In genomic region chr2:230893881-230894781, GRCh38 we compare ENCODE assay signal across 11 cellular contexts. TPM values are rescaled to one million over a fixed set of nuclear protein-coding genes. Genes with fewer than 3 reads are reported as not detected.
DNase-seq lines count a peak whose midpoint lies in the region; ATAC-seq, FAIRE-seq and TF ChIP-seq lines count a peak whose summit lies in the region.
"Had no signal": no experiment of that assay in that cellular context is flagged by ENCODE, and none has a peak within 500 bp of the region (broad histone marks: within the 10 kb centered on the region; RNA-seq: fewer than 3 reads in every experiment).

No MANE protein-coding gene starts in this region.

- no peak overlapping the region for H3K27ac ChIP-seq in mesendoderm (ENCODE audit: low read depth, low read length)
- H3K27ac ChIP-seq: A549 had no signal

- H3K79me1 ChIP-seq in mesendoderm (ENCODE audit: low read length) = no peaks in the 10 kb centered on the region

- H3K4ac ChIP-seq in mesendoderm (ENCODE audit: low read depth, low read length) = no peak overlapping the region

- peak overlapping the region in 1 of 2 donors; percentile 31 for H3K4me3 Mint-ChIP-seq in stimulated activated naive B cell treated with anti-CD40 and anti-IgM and Interleukin-4, amounts not matched to agents 10 μg/mL and 1 μg/mL and 100 μg/mL, for 72 hours

- no peak overlapping the region for H3K23ac ChIP-seq in mesendoderm (ENCODE audit: low read length)

- peaks cover under 1% of the 10 kb centered on the region in 2 donors for H3K9me3 Mint-ChIP-seq in stimulated activated naive B cell treated with anti-CD40 and anti-IgM and Interleukin-4, amounts not matched to agents 10 μg/mL and 1 μg/mL and 100 μg/mL, for 72 hours

- H3K9ac ChIP-seq in mesendoderm (ENCODE audit: low read length) = no peak overlapping the region

- no peak overlapping the region for H2BK5ac ChIP-seq in mesendoderm (ENCODE audit: low read length)

- peaks cover 12 to 16% of the 10 kb centered on the region in 2 donors for H3K27me3 Mint-ChIP-seq in stimulated activated naive B cell treated with anti-CD40 and anti-IgM and Interleukin-4, amounts not matched to agents 10 μg/mL and 1 μg/mL and 100 μg/mL, for 72 hours

- H3K36me3 Mint-ChIP-seq in stimulated activated naive B cell treated with anti-CD40 and anti-IgM and Interleukin-4, amounts not matched to agents 10 μg/mL and 1 μg/mL and 100 μg/mL, for 72 hours = peaks cover under 1 to 2% of the 10 kb centered on the region in 2 donors

- peak; percentile 90 for FAIRE-seq in bronchial epithelial cell (lab: Jason Lieb, UNC)
- FAIRE-seq: A549 had no signal

- no peak overlapping the region for H3K4me2 ChIP-seq in mesendoderm (ENCODE audit: low read length)
- H3K4me2 ChIP-seq: A549 had no signal

- no CpG with 5 or more reads among the region's 18 CpGs for WGBS in mesendoderm (ENCODE audit: extremely low coverage, insufficient coverage, low lambda C conversion rate)

- no peak for TF ChIP-seq CTCF in bronchial epithelial cell (IDR thresholded peaks at IDR 0.05; ENCODE audit: insufficient read depth, low read length, severe bottlenecking)

- peaks cover 2% of the 10 kb centered on the region for H3K27me3 ChIP-seq in bronchial epithelial cell (ENCODE audit: control insufficient read depth, insufficient read depth, low read length)
- no peaks in the 10 kb centered on the region for H3K27me3 ChIP-seq in mesendoderm (ENCODE audit: insufficient read depth, low read length, poor library complexity)

- DNase-seq in activated CD4-positive, CD25-positive, alpha-beta regulatory T cell treated with anti-CD3 and anti-CD28 coated beads, Interleukin-2, amount 50 U/mL, for 72 hours = peak; percentile 9
- no peak for DNase-seq in activated CD4-positive, CD25-positive, alpha-beta regulatory T cell (lab: John Stamatoyannopoulos, UW)
- DNase-seq in bronchial epithelial cell (ENCODE audit: low read depth) = no peak
- no peak for DNase-seq in stimulated activated naive B cell treated with anti-CD40 and anti-IgM and Interleukin-4, amounts not matched to agents 10 μg/mL and 1 μg/mL and 100 μg/mL, for 72 hours
- DNase-seq in SW 1271 (lab: John Stamatoyannopoulos, UW) = no peak
- no peak for DNase-seq in NCI-H510A treated with DMSO at 0.1 percent for 48 hours (lab: John Stamatoyannopoulos, UW)
- no peak for DNase-seq in mesendoderm

- H2BK120ac ChIP-seq in mesendoderm (ENCODE audit: low read depth, low read length) = no peak overlapping the region

- H3K18ac ChIP-seq in mesendoderm (ENCODE audit: low read length) = no peak overlapping the region

- no peaks in the 10 kb centered on the region for H3K79me2 ChIP-seq in mesendoderm (ENCODE audit: control insufficient read depth, insufficient read depth, low read length)

- H2AK5ac ChIP-seq in mesendoderm (ENCODE audit: low read length) = no peak overlapping the region

- H3K56ac ChIP-seq in mesendoderm (ENCODE audit: low read length) = no peak overlapping the region

- H3K4me3 ChIP-seq in bronchial epithelial cell (ENCODE audit: low read depth, low read length) (no peak overlapping the region), mesendoderm (ENCODE audit: low read length) (no peak overlapping the region)
- H3K4me3 ChIP-seq: A549, lung had no signal

- H3K36me3 ChIP-seq in bronchial epithelial cell (ENCODE audit: control insufficient read depth, insufficient read depth, low read length) = no peaks in the 10 kb centered on the region
- H3K36me3 ChIP-seq in mesendoderm (ENCODE audit: control insufficient read depth, insufficient read depth, low read length) = no peaks in the 10 kb centered on the region

- H4K5ac ChIP-seq in mesendoderm (ENCODE audit: low read length) = no peak overlapping the region

- peaks cover 31 to 63% of the 10 kb centered on the region in 2 donors for H3K4me1 Mint-ChIP-seq in stimulated activated naive B cell treated with anti-CD40 and anti-IgM and Interleukin-4, amounts not matched to agents 10 μg/mL and 1 μg/mL and 100 μg/mL, for 72 hours

- ATAC-seq in HG03354 (IDR thresholded peaks at IDR 0.05; ENCODE audit: poor library complexity, severe bottlenecking, unreplicated experiment) = peak; percentile 50
- peak; percentile 79 to 81 for ATAC-seq in stimulated activated naive B cell treated with anti-CD40 and anti-IgM and Interleukin-4, amounts not matched to agents 10 μg/mL and 1 μg/mL and 100 μg/mL, for 72 hours (replicated peaks)
- ATAC-seq: A549, Panc1 had no signal

- H3K27ac Mint-ChIP-seq in stimulated activated naive B cell treated with anti-CD40 and anti-IgM and Interleukin-4, amounts not matched to agents 10 μg/mL and 1 μg/mL and 100 μg/mL, for 72 hours = no peak overlapping the region

- no peak overlapping the region for H4K8ac ChIP-seq in mesendoderm (ENCODE audit: low read depth, low read length)

- no peaks in the 10 kb centered on the region for H3K4me1 ChIP-seq in mesendoderm (ENCODE audit: control insufficient read depth, low read depth, low read length)
- H3K4me1 ChIP-seq: A549 had no signal

- H2BK15ac ChIP-seq in mesendoderm (replicated peaks; ENCODE audit: low read depth) = no peak overlapping the region

RNA-seq across cellular contexts. Expression of gene ITM2C, which starts 29.4 kb away (rescaled TPM):
- 14.8 and 20.3 TPM in 2 replicates for total RNA-seq in bronchial epithelial cell
- 368 TPM for polyA plus RNA-seq in mesendoderm (2013, experiment 1 of 2)
- 373 TPM for polyA plus RNA-seq in mesendoderm (2013, experiment 2 of 2)

RNA-seq across cellular contexts. Expression of gene GPR55, which starts 30.9 kb away (rescaled TPM):
- not detected in 2 replicates for total RNA-seq in bronchial epithelial cell
- 0.41 TPM for polyA plus RNA-seq in mesendoderm (2013, experiment 1 of 2)
- 0.41 TPM for polyA plus RNA-seq in mesendoderm (2013, experiment 2 of 2)
- polyA plus RNA-seq: A549 had no signal
